ENCODE assay signal across 13 cellular contexts in the genomic region with DNA sequence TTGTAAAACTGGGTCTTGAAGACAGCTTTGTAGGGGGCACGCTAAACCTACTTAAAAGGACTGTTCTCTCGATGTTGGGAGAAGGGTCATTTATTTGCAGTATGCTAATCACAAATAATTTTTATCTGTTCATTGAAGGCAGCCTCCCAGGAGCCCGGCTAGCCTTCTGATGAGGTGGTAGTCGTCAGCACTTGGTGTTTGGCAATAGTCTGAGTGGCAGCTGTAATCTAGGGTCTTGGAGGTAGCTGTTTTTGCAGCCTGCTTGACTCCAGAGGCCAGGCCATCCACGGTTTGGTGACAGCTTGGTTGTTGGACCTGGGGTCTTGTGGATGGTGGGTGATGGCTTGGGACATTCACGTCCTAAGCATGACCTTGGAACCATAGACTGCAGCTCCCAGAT. TPM values are rescaled to one million over a fixed set of nuclear protein-coding genes. Genes with fewer than 3 reads are reported as not detected.
DNase-seq lines count a peak whose midpoint lies in the region; ATAC-seq and TF ChIP-seq lines count a peak whose summit lies in the region.
"Had no signal": no experiment of that assay in that cellular context is flagged by ENCODE, and none has a peak within 500 bp of the region (broad histone marks: within the 10 kb centered on the region; RNA-seq: fewer than 3 reads in every experiment).

No MANE protein-coding gene starts in this region.

- no peaks in the 10 kb centered on the region for H3K27me3 Mint-ChIP-seq in progenitor cell of endocrine pancreas

- H4K20me1 ChIP-seq in OCI-LY7 (ENCODE audit: insufficient read depth, low read length) = no peaks in the 10 kb centered on the region

- TSS peak; percentile 68 for BruUV-seq in OCI-LY7 (replicated peaks; lab: Mats Ljungman, UMichigan)

- DNase-seq in OCI-LY7 (ENCODE audit: low spot score) = no peak
- peak; percentile 37 for DNase-seq in fibroblast of mammary gland (ENCODE audit: low read depth)
- DNase-seq in progenitor cell of endocrine pancreas (ENCODE audit: low spot score, unreplicated experiment) = no peak
- no peak for DNase-seq in activated effector memory CD4-positive, alpha-beta T cell treated with Interleukin-2 at 50 U/mL for 16 hours
- no peak for DNase-seq in activated gamma-delta T cell treated with Interleukin-2 at 50 U/mL for 16 hours
- DNase-seq in activated effector memory CD4-positive, alpha-beta T cell treated with anti-CD3 and anti-CD28 coated beads, Interleukin-2, amount 50 U/mL, for 16 hours = no peak
- no peak for DNase-seq in mucosa of descending colon
- DNase-seq: activated T-cell treated with anti-CD3 and anti-CD28 coated beads, Interleukin-2, amount 50 U/mL, for 4 hours; BE2C; cortex of kidney; NCI-H774; T1000 had no signal

- H3K27ac ChIP-seq in ACC112 (ENCODE audit: low read depth, low read length) (peak overlapping the region; percentile 14; the same call in 1 of the 2 replicates), OCI-LY7 (ENCODE audit: low read depth, low read length, poor library complexity, severe bottlenecking) (no peak overlapping the region)

- intact Hi-C loops in OCI-LY7 (cut with micrococcal nuclease; ENCODE audit: unreplicated experiment) (no loop called here), mucosa of descending colon (cut with DNase I, micrococcal nuclease) (loop anchor here in 1 of 2 donors (10.0 kb wide), 1 partner anchor 89 kb away; no protein-coding TSS in a partner anchor)

- no peak overlapping the region; the same call in 1 of the 2 replicates for H3K4me3 ChIP-seq in ACC112 (ENCODE audit: low read depth, low read length)
- H3K4me3 ChIP-seq in OCI-LY7 (ENCODE audit: low read depth, low read length, poor library complexity, severe bottlenecking) = no peak overlapping the region
- no peak overlapping the region for H3K4me3 ChIP-seq in fibroblast of mammary gland (ENCODE audit: control insufficient read depth, low read depth, low read length)
- H3K4me3 ChIP-seq in mucosa of descending colon = no peak overlapping the region

- H3K27me3 ChIP-seq in ACC112 (ENCODE audit: insufficient read depth, low read length) = no peaks in the 10 kb centered on the region
- H3K27me3 ChIP-seq: BE2C had no signal

- peak overlapping the region; percentile 74 for H3K4me3 Mint-ChIP-seq in progenitor cell of endocrine pancreas (ENCODE audit: low read depth)

- H3K4me1 Mint-ChIP-seq in progenitor cell of endocrine pancreas (ENCODE audit: low read depth) = peaks cover 13% of the 10 kb centered on the region

- no peak for ATAC-seq in mucosa of descending colon
- ATAC-seq: activated T-cell treated with anti-CD3 and anti-CD28 coated beads, Interleukin-2, amount 50 U/mL, for 4 hours had no signal

- no peak overlapping the region for H3K4me2 ChIP-seq in OCI-LY7 (ENCODE audit: low read length)

- no peak overlapping the region for H2AFZ ChIP-seq in ACC112 (ENCODE audit: low read length, unreplicated experiment)
- no peak overlapping the region for H2AFZ ChIP-seq in OCI-LY7 (ENCODE audit: low read length)

- no peaks in the 10 kb centered on the region for H3K9me3 Mint-ChIP-seq in progenitor cell of endocrine pancreas (ENCODE audit: low read depth)
- H3K9me3 Mint-ChIP-seq: activated T-cell treated with anti-CD3 and anti-CD28 coated beads, Interleukin-2, amount 50 U/mL, for 4 hours had no signal

- H3K9me2 ChIP-seq in OCI-LY7 (ENCODE audit: insufficient read depth, low read length) = no peaks in the 10 kb centered on the region

- POLR2A ChIA-PET in OCI-LY7 (lab: Charles Lee) = interaction anchor here (0.6 kb wide), 1 partner anchor 226 kb away, joined by 3 read pairs; no protein-coding TSS in a partner anchor

- H3K79me2 ChIP-seq in ACC112 (ENCODE audit: control insufficient read depth, insufficient read depth, low read length, unreplicated experiment) (peaks cover 52% of the 10 kb centered on the region), OCI-LY7 (ENCODE audit: insufficient read depth, low read depth, low read length) (no peaks in the 10 kb centered on the region)

- H3K4me1 ChIP-seq in ACC112 (ENCODE audit: control insufficient read depth, insufficient read depth, low read length, unreplicated experiment) = peaks cover 16% of the 10 kb centered on the region
- no peaks in the 10 kb centered on the region for H3K4me1 ChIP-seq in OCI-LY7 (ENCODE audit: insufficient read depth, low read length, poor library complexity, severe bottlenecking)
- peaks cover 24% of the 10 kb centered on the region for H3K4me1 ChIP-seq in mucosa of descending colon (ENCODE audit: low read depth)
- H3K4me1 ChIP-seq: BE2C had no signal

- H3K36me3 ChIP-seq in ACC112 (ENCODE audit: insufficient read depth, low read length) = no peaks in the 10 kb centered on the region
- no peaks in the 10 kb centered on the region for H3K36me3 ChIP-seq in OCI-LY7 (ENCODE audit: insufficient read depth, low read length)
- H3K36me3 ChIP-seq in mucosa of descending colon (ENCODE audit: low read depth) = no peaks in the 10 kb centered on the region
- H3K36me3 ChIP-seq: BE2C had no signal

- peak overlapping the region; percentile 93 for H3K27ac Mint-ChIP-seq in progenitor cell of endocrine pancreas

- CTCF ChIA-PET in OCI-LY7 (lab: Charles Lee; ENCODE audit: unreplicated experiment) = no interaction called here

- H3K9me3 ChIP-seq in OCI-LY7 (ENCODE audit: low read length) (no peaks in the 10 kb centered on the region), mucosa of descending colon (no peaks in the 10 kb centered on the region)
- H3K9me3 ChIP-seq: BE2C had no signal

- H3K36me3 Mint-ChIP-seq in progenitor cell of endocrine pancreas (ENCODE audit: insufficient read depth) = peaks cover 1% of the 10 kb centered on the region

- TF ChIP-seq CTCF in OCI-LY7 (conservative IDR thresholded peaks at IDR 0.05; ENCODE audit: low read length) (no peak), fibroblast of mammary gland (conservative IDR thresholded peaks at IDR 0.05; ENCODE audit: control insufficient read depth, insufficient read depth, low read depth, low read length) (no peak), progenitor cell of endocrine pancreas (IDR thresholded peaks at IDR 0.05; ENCODE audit: unreplicated experiment) (no peak), mucosa of descending colon (IDR thresholded peaks at IDR 0.05) (no peak)

RNA-seq across cellular contexts. Expression of gene GTF2IRD1, which starts 2.2 kb away (rescaled TPM):
- 4.2 and 4.4 TPM in 2 replicates for total RNA-seq in OCI-LY7 (2014; rRNA removed; shearing (Covaris generic))
- total RNA-seq in OCI-LY7 (2022) = 29.7 and 34.3 TPM in 2 replicates
- 52.6 and 60.7 TPM in 2 replicates for total RNA-seq in progenitor cell of endocrine pancreas
- 10 to 100 TPM; 10.5 to 30.7 (median 12.7) TPM for total RNA-seq in mucosa of descending colon
